8 cellular contexts compared by ENCODE assay signal in the genomic region with DNA sequence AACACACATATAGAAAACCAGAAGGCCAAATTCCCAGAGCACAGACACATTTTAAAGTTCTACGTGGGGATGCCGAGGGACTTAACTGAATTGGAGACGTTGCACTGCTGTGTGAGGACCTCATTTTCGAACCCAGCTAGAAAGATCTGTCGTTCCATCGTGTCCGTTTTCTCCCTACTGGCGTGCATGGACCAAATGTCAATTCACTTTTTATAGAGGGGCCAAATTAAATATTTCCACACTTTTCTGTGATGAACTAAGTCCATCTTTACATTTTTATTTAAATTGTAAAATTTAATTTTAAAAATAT. TPM values are rescaled to one million over a fixed set of nuclear protein-coding genes. Genes with fewer than 3 reads are reported as not detected.
A peak's percentile ranks its signal among the peaks of the same experiment; 100 is the strongest.
DNase-seq lines count a peak whose midpoint lies in the region; ATAC-seq and TF ChIP-seq lines count a peak whose summit lies in the region.

No MANE protein-coding gene starts in this region.

- no peaks in the 10 kb centered on the region for H3K27me3 Mint-ChIP-seq in CD4-positive, alpha-beta T cell
- H3K27me3 Mint-ChIP-seq in MCF 10A (ENCODE audit: insufficient read depth, unreplicated experiment) = no peaks in the 10 kb centered on the region

- H3K9ac ChIP-seq in mucosa of stomach (ENCODE audit: low read length) = peak overlapping the region; percentile 85

- no TSS peak for BruUV-seq in MCF 10A (replicated peaks; lab: Mats Ljungman, UMichigan)

- POLR2A ChIA-PET in CD4-positive, alpha-beta T cell (lab: Charles Lee) = interaction anchor here (0.9 to 2.9 kb wide), 22 partner anchors 8 to 712 kb away, joined by 3 to 60 read pairs (median 6); partner anchors contain the start of gene ZNF407
- POLR2A ChIA-PET in MCF 10A (lab: Yijun Ruan, JAX) = interaction anchor here (0.8 to 3.8 kb wide), 25 partner anchors 11 to 1283 kb away, joined by 3 to 28 read pairs (median 4); partner anchors contain the start of gene ZNF407

- H3K36me3 ChIP-seq in mucosa of stomach (ENCODE audit: control insufficient read depth, insufficient read depth, low read length) = no peaks in the 10 kb centered on the region

- intact Hi-C loops in CD4-positive, alpha-beta T cell (cut with DNase I, micrococcal nuclease) = loop anchor here (2.0 to 10.0 kb wide), 11 partner anchors 37 to 1615 kb away; partner anchors contain the start of genes CNDP2 (in 1 of the 2), CYB5A (in 1 of the 2), ZNF236 (in 1 of the 2) and ZNF407 (in 1 of the 2)
- intact Hi-C loops in MCF 10A (cut with micrococcal nuclease) = loop anchor here (2.0 to 10.0 kb wide), 9 partner anchors 37 to 1142 kb away; no protein-coding TSS in a partner anchor

- H3K4me1 ChIP-seq in mucosa of stomach (ENCODE audit: control insufficient read depth, insufficient read depth, low read length) = peaks cover 28% of the 10 kb centered on the region

- no peaks in the 10 kb centered on the region for H3K9me3 ChIP-seq in CD4-positive, alpha-beta T cell (ENCODE audit: control insufficient read depth, low read length)
- no peaks in the 10 kb centered on the region for H3K9me3 ChIP-seq in mucosa of stomach (ENCODE audit: control insufficient read depth, low read length)

- no peak for DNase-seq in CD4-positive, alpha-beta T cell
- DNase-seq in HuH-7 (ENCODE audit: low spot score) (peak; percentile 19), MCF 10A (ENCODE audit: unreplicated experiment) (peak; percentile 52), iPS-NIHi7 (ENCODE audit: extremely low spot score) (no peak), NCI-H2227 treated with DMSO at 0.1 percent for 48 hours (lab: John Stamatoyannopoulos, UW) (no peak)
- DNase-seq in activated CD4-positive, alpha-beta T cell treated with anti-CD3 and anti-CD28 coated beads, Interleukin-2, amount 50 U/mL, for 48 hours = no peak

- H3K4me3 Mint-ChIP-seq in CD4-positive, alpha-beta T cell = peak overlapping the region; percentile 94
- H3K4me3 Mint-ChIP-seq in MCF 10A (ENCODE audit: unreplicated experiment) = peak overlapping the region; percentile 98

- no peaks in the 10 kb centered on the region for H3K27me3 ChIP-seq in CD4-positive, alpha-beta T cell (ENCODE audit: control insufficient read depth, insufficient read depth, low read length)
- no peaks in the 10 kb centered on the region for H3K27me3 ChIP-seq in mucosa of stomach (ENCODE audit: control insufficient read depth, insufficient read depth, low read length)

- H3K27ac Mint-ChIP-seq in CD4-positive, alpha-beta T cell = peak overlapping the region; percentile 99
- H3K27ac Mint-ChIP-seq in MCF 10A (ENCODE audit: low read depth, unreplicated experiment) = peak overlapping the region; percentile 92

- peaks cover 71% of the 10 kb centered on the region for H3K4me1 Mint-ChIP-seq in CD4-positive, alpha-beta T cell (ENCODE audit: low read depth)
- H3K4me1 Mint-ChIP-seq in MCF 10A (ENCODE audit: insufficient read depth, unreplicated experiment) = peaks cover 41% of the 10 kb centered on the region

- CTCF ChIA-PET in CD4-positive, alpha-beta T cell (lab: Charles Lee) = no interaction called here
- CTCF ChIA-PET in MCF 10A (lab: Yijun Ruan, JAX) = interaction anchor here (0.5 to 1.0 kb wide), 3 partner anchors 32 to 497 kb away, joined by 3 read pairs; no protein-coding TSS in a partner anchor

- TF ChIP-seq CTCF in CD4-positive, alpha-beta T cell (IDR thresholded peaks at IDR 0.05) = no peak
- no peak for TF ChIP-seq CTCF in MCF 10A (IDR thresholded peaks at IDR 0.05; ENCODE audit: unreplicated experiment)

- ATAC-seq in CD4-positive, alpha-beta T cell (ENCODE audit: poor library complexity) = no peak
- no peak for ATAC-seq in GM21423 (IDR thresholded peaks at IDR 0.05; ENCODE audit: unreplicated experiment)

- peaks cover 38% of the 10 kb centered on the region for H3K36me3 Mint-ChIP-seq in CD4-positive, alpha-beta T cell (ENCODE audit: low read depth)
- peaks cover 13% of the 10 kb centered on the region for H3K36me3 Mint-ChIP-seq in MCF 10A (ENCODE audit: insufficient read depth, unreplicated experiment)

- H3K4me3 ChIP-seq in mucosa of stomach (ENCODE audit: low read length) = peak overlapping the region; percentile 77

- peak overlapping the region; percentile 78 for H3K27ac ChIP-seq in CD4-positive, alpha-beta T cell (ENCODE audit: low read depth, low read length)

- no peaks in the 10 kb centered on the region for H3K9me3 Mint-ChIP-seq in CD4-positive, alpha-beta T cell
- no peaks in the 10 kb centered on the region for H3K9me3 Mint-ChIP-seq in MCF 10A (ENCODE audit: unreplicated experiment)

RNA-seq across cellular contexts. Expression of gene TSHZ1, which starts 0.7 kb away (rescaled TPM):
- total RNA-seq in CD4-positive, alpha-beta T cell = 10 to 100 TPM; 19.9 to 21.5 TPM
- 9.7 and 11.7 TPM in 2 replicates for total RNA-seq in MCF 10A (2022)

RNA-seq across cellular contexts. Expression of gene PTGR3, which starts 1.0 kb away (rescaled TPM):
- 10 to 100 TPM; 14.1 to 14.3 TPM for total RNA-seq in CD4-positive, alpha-beta T cell
- 19.8 and 20.6 TPM in 2 replicates for total RNA-seq in MCF 10A (2022)

Comparison
In these comparisons a context has a peak if more than half of its experiments do, and no peak if none do; other contexts are left out.
1. DNase-seq: peak in HuH-7 (single experiment) and MCF 10A (single experiment); none in CD4-positive, alpha-beta T cell (0 of 10), iPS-NIHi7 (single experiment), NCI-H2227 treated with DMSO at 0.1 percent for 48 hours (single experiment) and activated CD4-positive, alpha-beta T cell treated with anti-CD3 and anti-CD28 coated beads, Interleukin-2, amount 50 U/mL, for 48 hours (0 of 2).